Comparison of ENCODE assay signal across 9 cellular contexts in genomic region chr20:32485770-32486248, GRCh38.
A peak's percentile ranks its signal among the peaks of the same experiment; 100 is the strongest.
DNase-seq lines count a peak whose midpoint lies in the region; ATAC-seq and TF ChIP-seq lines count a peak whose summit lies in the region.
"Had no signal": no experiment of that assay in that cellular context is flagged by ENCODE, and none has a peak within 500 bp of the region (broad histone marks: within the 10 kb centered on the region; RNA-seq: fewer than 3 reads in every experiment).

No MANE protein-coding gene starts in this region.

- H2AFZ ChIP-seq in DND-41 (ENCODE audit: low read depth, low read length) (peak overlapping the region; percentile 54; the same call in 1 of the 2 replicates), PC-9 (no peak overlapping the region)

- H3K27ac Mint-ChIP-seq in endothelial cell (ENCODE audit: unreplicated experiment): peak overlapping the region; percentile 95

- TF ChIP-seq CTCF in DND-41 (IDR thresholded peaks at IDR 0.05; ENCODE audit: borderline replicate concordance, extremely low read depth, low read length, poor library complexity, severe bottlenecking): no peak
- TF ChIP-seq CTCF in PC-9 (conservative IDR thresholded peaks at IDR 0.05): no peak
- no peak for TF ChIP-seq CTCF in endothelial cell (IDR thresholded peaks at IDR 0.05; ENCODE audit: unreplicated experiment)

- peak overlapping the region; percentile 97 for H3K4me2 ChIP-seq in DND-41 (ENCODE audit: insufficient read depth, low read length)
- H3K4me2 ChIP-seq in PC-9: peak overlapping the region; percentile 98

- CTCF ChIA-PET in PC-9 (lab: Charles Lee): no interaction called here

- no peaks in the 10 kb centered on the region for H3K9me3 Mint-ChIP-seq in endothelial cell (ENCODE audit: unreplicated experiment)

- intact Hi-C loops in PC-9 (cut with micrococcal nuclease; ENCODE audit: unreplicated experiment) (loop anchor here (2.0 to 10.0 kb wide), 2 partner anchors 127 to 651 kb away; partner anchors contain the start of gene ASXL1), posterior vena cava (cut with DNase I) (no loop called here)

- H4K20me1 ChIP-seq in DND-41 (ENCODE audit: insufficient read depth, low read length): peaks cover 20% of the 10 kb centered on the region
- H4K20me1 ChIP-seq in PC-9 (ENCODE audit: insufficient read depth): peaks cover 12% of the 10 kb centered on the region

- POLR2A ChIA-PET in PC-9 (lab: Charles Lee; ENCODE audit: unreplicated experiment): no interaction called here

- peak overlapping the region; percentile 96 for H3K9ac ChIP-seq in DND-41 (ENCODE audit: low read depth, low read length)

- peaks cover 8% of the 10 kb centered on the region; the same call in 1 of the 2 replicates for H3K36me3 ChIP-seq in DND-41 (ENCODE audit: insufficient read depth, low read length)
- no peaks in the 10 kb centered on the region for H3K36me3 ChIP-seq in PC-9 (ENCODE audit: low read depth)
- H3K36me3 ChIP-seq: prostate gland had no signal

- no peaks in the 10 kb centered on the region for H3K9me3 ChIP-seq in DND-41 (ENCODE audit: insufficient read depth, low read length, severe bottlenecking)
- no peaks in the 10 kb centered on the region for H3K9me3 ChIP-seq in PC-9 (ENCODE audit: insufficient read depth, low read depth)
- H3K9me3 ChIP-seq: prostate gland had no signal

- no peak for DNase-seq in DND-41
- DNase-seq in PC-9: no peak
- DNase-seq in endothelial cell (ENCODE audit: low spot score): no peak
- peak; percentile 20 for DNase-seq in posterior vena cava (ENCODE audit: low spot score)
- DNase-seq in HUDEP-2 (lab: John Stamatoyannopoulos, UW; ENCODE audit: unreplicated experiment in 76 of 76): no peak
- DNase-seq in DMS153 treated with DMSO at 0.1 percent for 48 hours (lab: John Stamatoyannopoulos, UW; ENCODE audit: unreplicated experiment): no peak
- DNase-seq in C1 segment of cervical spinal cord (lab: John Stamatoyannopoulos, UW): no peak

- peaks cover 41% of the 10 kb centered on the region for H3K4me1 ChIP-seq in DND-41 (ENCODE audit: insufficient read depth, low read length)
- H3K4me1 ChIP-seq in PC-9 (replicated peaks; ENCODE audit: insufficient read depth): peaks cover 13% of the 10 kb centered on the region

- H3K9me2 ChIP-seq in PC-9 (ENCODE audit: insufficient read depth): no peaks in the 10 kb centered on the region

- H3K27me3 ChIP-seq in DND-41 (ENCODE audit: insufficient read depth, low read length, poor library complexity): no peaks in the 10 kb centered on the region
- no peaks in the 10 kb centered on the region for H3K27me3 ChIP-seq in PC-9 (ENCODE audit: insufficient read depth, low read depth)

- H3K36me3 Mint-ChIP-seq in endothelial cell (ENCODE audit: low read depth, unreplicated experiment): peaks cover 11% of the 10 kb centered on the region

- peaks cover 15% of the 10 kb centered on the region for H3K27me3 Mint-ChIP-seq in endothelial cell (ENCODE audit: unreplicated experiment)

- H3K4me3 ChIP-seq in DND-41 (ENCODE audit: low read depth in 1 of 2, low read length in 2 of 2) (peak overlapping the region in 1 of 2 experiments; percentile 76; a peak in 1 of 4 replicates), PC-9 (peak overlapping the region; percentile 82; the same call in 1 of the 2 replicates)

- H3K4me3 Mint-ChIP-seq in endothelial cell (ENCODE audit: unreplicated experiment): peak overlapping the region; percentile 92

- peak overlapping the region; percentile 95 for H3K27ac ChIP-seq in DND-41 (ENCODE audit: low read length)
- H3K27ac ChIP-seq in PC-9: no peak overlapping the region

- H3K79me2 ChIP-seq in DND-41 (ENCODE audit: insufficient read depth, low read length) (peaks cover 31% of the 10 kb centered on the region), PC-9 (ENCODE audit: low read depth) (peaks cover 10% of the 10 kb centered on the region; the same call in 1 of the 2 replicates)

- ATAC-seq in DND-41 (ENCODE audit: insufficient read depth, low read depth) (no peak), GM19455 (IDR thresholded peaks at IDR 0.05; ENCODE audit: unreplicated experiment) (no peak)

- peaks cover 36% of the 10 kb centered on the region for H3K4me1 Mint-ChIP-seq in endothelial cell (ENCODE audit: unreplicated experiment)

- peaks cover 24% of the 10 kb centered on the region; the same call in 1 of the 2 replicates for H3F3A ChIP-seq in PC-9 (ENCODE audit: insufficient read depth, low read depth)

- no TSS peak for BruUV-seq in PC-9 (replicated peaks; lab: Mats Ljungman, UMichigan)
